13 cellular contexts compared by ENCODE assay signal in the genomic region with DNA sequence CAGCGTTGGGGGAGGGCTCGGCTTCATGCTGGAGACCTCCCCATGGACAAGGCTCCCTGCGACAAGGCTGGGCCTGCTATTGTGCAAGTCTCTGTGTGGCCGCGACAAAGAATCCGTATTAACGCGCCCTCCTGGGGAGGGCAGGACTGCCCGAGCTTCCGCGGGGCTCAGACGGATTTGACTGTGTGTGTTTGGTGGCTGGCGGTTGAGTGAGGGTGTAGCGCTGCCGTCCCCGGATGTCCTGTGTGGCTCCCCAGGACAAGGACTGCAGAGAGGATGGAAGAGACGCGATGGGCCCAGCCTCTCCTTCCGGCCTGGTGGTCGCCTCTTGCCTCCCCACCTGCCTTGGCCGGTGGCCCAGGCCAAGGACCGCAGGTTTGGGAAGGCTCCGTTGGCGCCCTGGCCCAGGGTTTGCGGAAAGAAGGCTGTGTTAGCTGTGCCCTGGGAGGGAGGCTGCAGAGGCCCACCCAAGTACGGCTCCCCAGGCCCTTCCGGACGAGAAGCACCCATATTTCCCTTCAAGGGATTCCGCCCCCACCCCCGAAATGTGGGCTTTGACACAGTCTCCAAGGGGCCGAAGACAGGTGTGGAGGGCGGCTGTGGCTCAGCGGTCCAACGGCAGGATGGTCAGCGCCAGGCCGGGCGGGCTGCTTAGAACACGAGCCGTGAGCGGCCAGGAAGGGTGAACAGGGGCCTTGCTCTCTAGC. TPM values are rescaled to one million over a fixed set of nuclear protein-coding genes. Genes with fewer than 3 reads are reported as not detected.
DNase-seq lines count a peak whose midpoint lies in the region; ATAC-seq and TF ChIP-seq lines count a peak whose summit lies in the region.
"Had no signal": no experiment of that assay in that cellular context is flagged by ENCODE, and none has a peak within 500 bp of the region (broad histone marks: within the 10 kb centered on the region; RNA-seq: fewer than 3 reads in every experiment).

No MANE protein-coding gene starts in this region.

- peak; percentile 48 for ATAC-seq in activated naive CD8-positive, alpha-beta T cell treated with anti-CD3 and anti-CD28 coated beads, Interleukin-2, amount 10 ng/mL, durations not matched to agents 7 days and 5 days (ENCODE audit: low read depth)

- H3K4me1 Mint-ChIP-seq in activated naive CD8-positive, alpha-beta T cell treated with anti-CD3 and anti-CD28 coated beads, Interleukin-2, amount 10 ng/mL, durations not matched to agents 7 days and 5 days: peaks cover 20% of the 10 kb centered on the region
- peaks cover 43% of the 10 kb centered on the region for H3K4me1 Mint-ChIP-seq in nephron progenitor cell

- peak; percentile 62 for DNase-seq in NCI-H748 (lab: John Stamatoyannopoulos, UW; ENCODE audit: unreplicated experiment)
- DNase-seq in NCI-H748 treated with DMSO at 0.1 percent for 48 hours (lab: John Stamatoyannopoulos, UW): no peak
- DNase-seq in NB4 (ENCODE audit: low read depth): peak; percentile 100
- no peak for DNase-seq in activated naive CD8-positive, alpha-beta T cell treated with anti-CD3 and anti-CD28 coated beads, Interleukin-2, amount 10 ng/mL, durations not matched to agents 7 days and 5 days
- peak; percentile 44 for DNase-seq in nephron progenitor cell
- no peak for DNase-seq in islet precursor cell
- no peak for DNase-seq in RWPE1 (ENCODE audit: low spot score)
- no peak for DNase-seq in HUDEP-2 (lab: John Stamatoyannopoulos, UW; ENCODE audit: unreplicated experiment in 76 of 76)
- DNase-seq: NCI-H2081 treated with DMSO at 0.1 percent for 48 hours, PC-3 had no signal

- no peaks in the 10 kb centered on the region for H3K9me3 Mint-ChIP-seq in activated naive CD8-positive, alpha-beta T cell treated with anti-CD3 and anti-CD28 coated beads, Interleukin-2, amount 10 ng/mL, durations not matched to agents 7 days and 5 days
- no peaks in the 10 kb centered on the region for H3K9me3 Mint-ChIP-seq in nephron progenitor cell

- peak; percentile 80 for TF ChIP-seq POLR2A in NB4 (IDR thresholded peaks at IDR 0.05; ENCODE audit: extremely low read depth, insufficient read length)

- H3K27me3 Mint-ChIP-seq in activated naive CD8-positive, alpha-beta T cell treated with anti-CD3 and anti-CD28 coated beads, Interleukin-2, amount 10 ng/mL, durations not matched to agents 7 days and 5 days: peaks cover 57% of the 10 kb centered on the region
- H3K27me3 Mint-ChIP-seq in nephron progenitor cell (ENCODE audit: low read depth, poor library complexity): peaks cover 89% of the 10 kb centered on the region

- H3K4me3 ChIP-seq in NB4 (ENCODE audit: low read depth, low read length): peak overlapping the region; percentile 93
- H3K4me3 ChIP-seq: skin epidermis, upper lobe of left lung had no signal

- no peak overlapping the region for H3K27ac ChIP-seq in RWPE1
- H3K27ac ChIP-seq: skin epidermis, upper lobe of left lung had no signal

- H3K27ac Mint-ChIP-seq in activated naive CD8-positive, alpha-beta T cell treated with anti-CD3 and anti-CD28 coated beads, Interleukin-2, amount 10 ng/mL, durations not matched to agents 7 days and 5 days: peak overlapping the region; percentile 75
- H3K27ac Mint-ChIP-seq in nephron progenitor cell: no peak overlapping the region

- no peak for TF ChIP-seq CTCF in NB4 (IDR thresholded peaks at IDR 0.05; ENCODE audit: low read depth, low read length)
- TF ChIP-seq CTCF in nephron progenitor cell (IDR thresholded peaks at IDR 0.05): no peak
- no peak for TF ChIP-seq CTCF in RWPE1 (conservative IDR thresholded peaks at IDR 0.05; ENCODE audit: low read depth)

- POLR2A ChIA-PET in activated naive CD8-positive, alpha-beta T cell treated with anti-CD3 and anti-CD28 coated beads, Interleukin-2, amount 10 ng/mL, durations not matched to agents 7 days and 5 days (lab: Charles Lee): no interaction called here
- POLR2A ChIA-PET in RWPE1 (lab: Yijun Ruan, JAX; ENCODE audit: low non-redundant PET): interaction anchor here (0.7 kb wide), 1 partner anchor 289 kb away, joined by 11 read pairs; no protein-coding TSS in a partner anchor

- CTCF ChIA-PET in RWPE1 (lab: Yijun Ruan, JAX): no interaction called here

- H3K4me3 Mint-ChIP-seq in activated naive CD8-positive, alpha-beta T cell treated with anti-CD3 and anti-CD28 coated beads, Interleukin-2, amount 10 ng/mL, durations not matched to agents 7 days and 5 days: peak overlapping the region; percentile 37
- H3K4me3 Mint-ChIP-seq in nephron progenitor cell: peak overlapping the region; percentile 81

- peaks cover 1% of the 10 kb centered on the region for H3K36me3 Mint-ChIP-seq in activated naive CD8-positive, alpha-beta T cell treated with anti-CD3 and anti-CD28 coated beads, Interleukin-2, amount 10 ng/mL, durations not matched to agents 7 days and 5 days
- no peaks in the 10 kb centered on the region for H3K36me3 Mint-ChIP-seq in nephron progenitor cell (ENCODE audit: low read depth)

RNA-seq across cellular contexts. Expression of a gene that starts 2.3 kb away (rescaled TPM):
- not detected for total RNA-seq in activated naive CD8-positive, alpha-beta T cell treated with anti-CD3 and anti-CD28 coated beads, Interleukin-2, amount 10 ng/mL, durations not matched to agents 7 days and 5 days
- total RNA-seq: A172, PC-3, upper lobe of left lung had no signal

Comparison
In these comparisons a context has a peak if more than half of its experiments do, and no peak if none do; other contexts are left out.
1. DNase-seq: peak in NCI-H748 (single experiment), NB4 (single experiment) and nephron progenitor cell (single experiment); none in NCI-H748 treated with DMSO at 0.1 percent for 48 hours (single experiment), activated naive CD8-positive, alpha-beta T cell treated with anti-CD3 and anti-CD28 coated beads, Interleukin-2, amount 10 ng/mL, durations not matched to agents 7 days and 5 days (single experiment), islet precursor cell (single experiment), RWPE1 (single experiment) and HUDEP-2 (0 of 76).